Comparison of ENCODE assay signal across 13 cellular contexts in the genomic region with DNA sequence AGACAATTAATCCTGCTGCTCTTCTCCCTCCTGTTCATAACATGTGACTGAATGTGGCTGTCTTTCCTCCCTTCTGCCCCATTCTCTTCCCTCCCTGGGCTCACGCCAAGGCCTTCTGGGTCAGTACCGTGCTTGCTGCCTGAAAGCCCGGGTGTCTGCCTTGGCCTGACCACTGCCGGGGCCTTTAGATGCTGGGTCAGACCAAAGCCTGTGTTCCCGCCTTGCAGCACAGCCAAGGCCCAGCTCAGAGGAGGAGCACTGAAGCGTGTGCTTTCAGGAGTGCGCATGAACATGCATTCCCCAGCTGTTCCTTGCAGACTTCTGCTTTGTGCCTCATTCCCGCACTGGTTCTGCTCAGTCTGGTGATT. TPM values are rescaled to one million over a fixed set of nuclear protein-coding genes. Genes with fewer than 3 reads are reported as not detected.
DNase-seq lines count a peak whose midpoint lies in the region; ATAC-seq and TF ChIP-seq lines count a peak whose summit lies in the region.
"Had no signal": no experiment of that assay in that cellular context is flagged by ENCODE, and none has a peak within 500 bp of the region (broad histone marks: within the 10 kb centered on the region; RNA-seq: fewer than 3 reads in every experiment).

No MANE protein-coding gene starts in this region.

- no peaks in the 10 kb centered on the region for H3K36me3 ChIP-seq in left ventricle myocardium inferior
- peaks cover 28% of the 10 kb centered on the region for H3K36me3 ChIP-seq in neutrophil
- H3K36me3 ChIP-seq in tibial nerve, result no peaks in the 10 kb centered on the region

- ATAC-seq in GM18867 (IDR thresholded peaks at IDR 0.05; ENCODE audit: unreplicated experiment), result no peak
- ATAC-seq: natural killer cell had no signal

- H3K9me3 ChIP-seq in left ventricle myocardium inferior (replicated peaks) (no peaks in the 10 kb centered on the region), neutrophil (no peaks in the 10 kb centered on the region), tibial nerve (no peaks in the 10 kb centered on the region)
- H3K9me3 ChIP-seq: SK-N-SH had no signal

- TF ChIP-seq CTCF in 22Rv1 (IDR thresholded peaks at IDR 0.05) (no peak), left ventricle myocardium inferior (IDR thresholded peaks at IDR 0.05; ENCODE audit: borderline replicate concordance) (no peak), neutrophil (IDR thresholded peaks at IDR 0.05) (no peak), tibial nerve (IDR thresholded peaks at IDR 0.05) (no peak)

- H3K27me3 ChIP-seq in left ventricle myocardium inferior (ENCODE audit: low read depth) (no peaks in the 10 kb centered on the region), neutrophil (no peaks in the 10 kb centered on the region), tibial nerve (no peaks in the 10 kb centered on the region)

- H3K4me1 ChIP-seq in left ventricle myocardium inferior (peaks cover 12% of the 10 kb centered on the region), neutrophil (ENCODE audit: control insufficient read depth in 1 of 2, insufficient read depth in 1 of 2, low read depth in 1 of 2, low read length in 1 of 2) (peaks cover 69 to 77% of the 10 kb centered on the region in 2 experiments), tibial nerve (peaks cover 0 to 11% (median 2%) of the 10 kb centered on the region in 4 donors)

- TF ChIP-seq EP300 in tibial nerve (IDR thresholded peaks at IDR 0.05), result no peak

- H3K4me3 ChIP-seq in left ventricle myocardium inferior, result no peak overlapping the region
- H3K4me3 ChIP-seq in neutrophil (ENCODE audit: low read depth in 1 of 2, low read length in 1 of 2), result no peak overlapping the region
- H3K4me3 ChIP-seq in tibial nerve, result no peak overlapping the region

- intact Hi-C loops in left ventricle myocardium inferior (cut with micrococcal nuclease), result no loop called here

- no peak for TF ChIP-seq POLR2A in tibial nerve (IDR thresholded peaks at IDR 0.05)

- 34 to 40% methylated on average over 8 of the region's 8 CpGs for WGBS in tibial nerve, 2 donors

- peak overlapping the region; percentile 35 for H3K27ac ChIP-seq in 22Rv1
- H3K27ac ChIP-seq in left ventricle myocardium inferior (replicated peaks), result peak overlapping the region; percentile 19
- peak overlapping the region; percentile 91 for H3K27ac ChIP-seq in neutrophil
- H3K27ac ChIP-seq in tibial nerve, result peak overlapping the region in 1 of 4 donors; percentile 34

- DNase-seq in amygdala (lab: John Stamatoyannopoulos, UW) (peak in 30 of 56 donors; percentile 13 to 64 (median 40)), left ventricle myocardium inferior (peak; percentile 16), NCI-H69 (lab: John Stamatoyannopoulos, UW) (no peak), HPDE6-E6E7 (ENCODE audit: extremely low spot score) (no peak), tibial nerve (ENCODE audit: low spot score in 2 of 2) (no peak)
- DNase-seq: activated naive CD4-positive, alpha-beta T cell treated with anti-CD3 and anti-CD28 coated beads for 36 hours; natural killer cell; NCI-H1105 treated with DMSO at 0.1 percent for 48 hours; SK-N-SH; stimulated activated naive CD4-positive, alpha-beta T cell had no signal

RNA-seq across cellular contexts. Expression of a gene that starts 27.0 kb away (rescaled TPM):
- total RNA-seq in left ventricle myocardium inferior (92.0 TPM), tibial nerve (100 to 1,000 TPM; 118 to 150 (median 137) TPM)

Comparison
In these comparisons a context has a peak if more than half of its experiments do, and no peak if none do; other contexts are left out.
1. DNase-seq: peak in amygdala (30 of 56) and left ventricle myocardium inferior (single experiment); none in NCI-H69 (single experiment), HPDE6-E6E7 (single experiment) and tibial nerve (0 of 2).